Comparison of ENCODE assay signal across 2 cellular contexts in genomic region chr14:96309128-96309906, GRCh38.
TF ChIP-seq lines count a peak whose summit lies in the region.

No MANE protein-coding gene starts in this region.

TF ChIP-seq in liver, 16 proteins besides CTCF, POLR2A, EP300 and RAD21:
- peak; percentile 45 for TF ChIP-seq REST (IDR thresholded peaks at IDR 0.05)
- peak in 1 of 2 donors; percentile 23 for TF ChIP-seq JUND (IDR thresholded peaks at IDR 0.05)
- TF ChIP-seq GABPA (IDR thresholded peaks at IDR 0.05 in 1 of 2, conservative IDR thresholded peaks at IDR 0.05 in 1 of 2): no peak
- peak; percentile 7 for TF ChIP-seq ZBTB33 (IDR thresholded peaks at IDR 0.05)
- peak; percentile 85 for TF ChIP-seq YY1 (IDR thresholded peaks at IDR 0.05)
- TF ChIP-seq FOXA2 (IDR thresholded peaks at IDR 0.05): peak; percentile 70
- no peak for TF ChIP-seq ATF3 (IDR thresholded peaks at IDR 0.05)
- TF ChIP-seq EGR1 (IDR thresholded peaks at IDR 0.05; ENCODE audit: low read depth in 2 of 2): no peak
- TF ChIP-seq HNF4G (IDR thresholded peaks at IDR 0.05): no peak
- peak; percentile 54 to 66 for TF ChIP-seq RXRA (IDR thresholded peaks at IDR 0.05)
- TF ChIP-seq SP1 (IDR thresholded peaks at IDR 0.05): peak; percentile 85
- TF ChIP-seq NR2F2 (IDR thresholded peaks at IDR 0.05): no peak
- peak; percentile 17 for TF ChIP-seq FOXA1 (IDR thresholded peaks at IDR 0.05)
- peak; percentile 27 for TF ChIP-seq MAX (IDR thresholded peaks at IDR 0.05)
- peak; percentile 50 for TF ChIP-seq TAF1 (conservative IDR thresholded peaks at IDR 0.05)
- peak; percentile 36 to 53 for TF ChIP-seq HNF4A (conservative IDR thresholded peaks at IDR 0.05)

TF ChIP-seq in WTC11, 78 proteins besides CTCF, POLR2A, EP300 and RAD21 (continued from another document):
- TF ChIP-seq ARID4B (CRISPR knock-in tag; IDR thresholded peaks at IDR 0.05; ENCODE audit: borderline replicate concordance) (no peak), ZNF396 (CRISPR knock-in tag; IDR thresholded peaks at IDR 0.05; ENCODE audit: borderline replicate concordance) (no peak), PREB (CRISPR knock-in tag; IDR thresholded peaks at IDR 0.05; ENCODE audit: borderline replicate concordance) (no peak), MYBL2 (CRISPR knock-in tag; IDR thresholded peaks at IDR 0.05) (no peak)
